8 cellular contexts compared by ENCODE assay signal in genomic region chr7:99525713-99526440, GRCh38. TPM values are rescaled to one million over a fixed set of nuclear protein-coding genes. Genes with fewer than 3 reads are reported as not detected.
DNase-seq lines count a peak whose midpoint lies in the region; ATAC-seq and FAIRE-seq lines count a peak whose summit lies in the region.

No MANE protein-coding gene starts in this region.

- no peak for FAIRE-seq in frontal cortex (lab: Jason Lieb, UNC)

- DNase-seq in activated T-helper 1 cell treated with Interleukin-2 at 50 U/mL for 16 hours (ENCODE audit: low read depth) (peak; percentile 1), RKO (ENCODE audit: low spot score) (peak; percentile 60), frontal cortex (ENCODE audit: low spot score in 2 of 2) (no peak), NCI-H1694 treated with DMSO at 0.1 percent for 48 hours (lab: John Stamatoyannopoulos, UW) (no peak)
- no peak for DNase-seq in activated T-helper 1 cell treated with anti-CD3 and anti-CD28 coated beads, Interleukin-12 subunit alpha, Interleukin-12 subunit beta, Interleukin-2, Interleukin-4 antibody, amounts not matched to agents 30 ng/mL and 10 ng/mL and 1 ng/mL, durations not matched to agents 14 hours and 24 hours and 36 hours (ENCODE audit: low spot score)
- no peak for DNase-seq in stimulated activated effector memory CD8-positive, alpha-beta T cell treated with anti-CD3 and anti-CD28 coated beads, Interleukin-12 subunit alpha, Interleukin-12 subunit beta, amount 100 ng/mL, for 72 hours (ENCODE audit: low spot score in 2 of 2)

- H3K4me1 Mint-ChIP-seq in activated T-helper 1 cell treated with anti-CD3 and anti-CD28 coated beads, Interleukin-12 subunit alpha, Interleukin-12 subunit beta, Interleukin-2, Interleukin-4 antibody, amounts not matched to agents 30 ng/mL and 10 ng/mL and 1 ng/mL, durations not matched to agents 14 hours and 24 hours and 36 hours (ENCODE audit: low read depth): peaks cover 5% of the 10 kb centered on the region
- no peaks in the 10 kb centered on the region for H3K4me1 Mint-ChIP-seq in stimulated activated effector memory CD8-positive, alpha-beta T cell treated with anti-CD3 and anti-CD28 coated beads, Interleukin-12 subunit alpha, Interleukin-12 subunit beta, amount 100 ng/mL, for 72 hours

- ATAC-seq in esophagus mucosa (peak; percentile 66), GM19035 (IDR thresholded peaks at IDR 0.05; ENCODE audit: unreplicated experiment) (no peak)
- peak; percentile 34 for ATAC-seq in stimulated activated effector memory CD8-positive, alpha-beta T cell treated with anti-CD3 and anti-CD28 coated beads, Interleukin-12 subunit alpha, Interleukin-12 subunit beta, amount 100 ng/mL, for 72 hours

- H3K27ac Mint-ChIP-seq in activated T-helper 1 cell treated with anti-CD3 and anti-CD28 coated beads, Interleukin-12 subunit alpha, Interleukin-12 subunit beta, Interleukin-2, Interleukin-4 antibody, amounts not matched to agents 30 ng/mL and 10 ng/mL and 1 ng/mL, durations not matched to agents 14 hours and 24 hours and 36 hours: no peak overlapping the region
- H3K27ac Mint-ChIP-seq in stimulated activated effector memory CD8-positive, alpha-beta T cell treated with anti-CD3 and anti-CD28 coated beads, Interleukin-12 subunit alpha, Interleukin-12 subunit beta, amount 100 ng/mL, for 72 hours: no peak overlapping the region

- no peak overlapping the region for H3K4me3 Mint-ChIP-seq in activated T-helper 1 cell treated with anti-CD3 and anti-CD28 coated beads, Interleukin-12 subunit alpha, Interleukin-12 subunit beta, Interleukin-2, Interleukin-4 antibody, amounts not matched to agents 30 ng/mL and 10 ng/mL and 1 ng/mL, durations not matched to agents 14 hours and 24 hours and 36 hours
- no peak overlapping the region for H3K4me3 Mint-ChIP-seq in stimulated activated effector memory CD8-positive, alpha-beta T cell treated with anti-CD3 and anti-CD28 coated beads, Interleukin-12 subunit alpha, Interleukin-12 subunit beta, amount 100 ng/mL, for 72 hours

- peaks cover 35% of the 10 kb centered on the region for H3K9me3 Mint-ChIP-seq in activated T-helper 1 cell treated with anti-CD3 and anti-CD28 coated beads, Interleukin-12 subunit alpha, Interleukin-12 subunit beta, Interleukin-2, Interleukin-4 antibody, amounts not matched to agents 30 ng/mL and 10 ng/mL and 1 ng/mL, durations not matched to agents 14 hours and 24 hours and 36 hours
- peaks cover 2% of the 10 kb centered on the region for H3K9me3 Mint-ChIP-seq in stimulated activated effector memory CD8-positive, alpha-beta T cell treated with anti-CD3 and anti-CD28 coated beads, Interleukin-12 subunit alpha, Interleukin-12 subunit beta, amount 100 ng/mL, for 72 hours

- H3K36me3 Mint-ChIP-seq in activated T-helper 1 cell treated with anti-CD3 and anti-CD28 coated beads, Interleukin-12 subunit alpha, Interleukin-12 subunit beta, Interleukin-2, Interleukin-4 antibody, amounts not matched to agents 30 ng/mL and 10 ng/mL and 1 ng/mL, durations not matched to agents 14 hours and 24 hours and 36 hours (ENCODE audit: low read depth): peaks cover 66% of the 10 kb centered on the region
- peaks cover 94% of the 10 kb centered on the region for H3K36me3 Mint-ChIP-seq in stimulated activated effector memory CD8-positive, alpha-beta T cell treated with anti-CD3 and anti-CD28 coated beads, Interleukin-12 subunit alpha, Interleukin-12 subunit beta, amount 100 ng/mL, for 72 hours

- intact Hi-C loops in activated T-helper 1 cell treated with anti-CD3 and anti-CD28 coated beads, Interleukin-12 subunit alpha, Interleukin-12 subunit beta, Interleukin-2, Interleukin-4 antibody, amounts not matched to agents 30 ng/mL and 10 ng/mL and 1 ng/mL, durations not matched to agents 14 hours and 24 hours and 36 hours (cut with micrococcal nuclease): no loop called here

- no peaks in the 10 kb centered on the region for H3K27me3 Mint-ChIP-seq in activated T-helper 1 cell treated with anti-CD3 and anti-CD28 coated beads, Interleukin-12 subunit alpha, Interleukin-12 subunit beta, Interleukin-2, Interleukin-4 antibody, amounts not matched to agents 30 ng/mL and 10 ng/mL and 1 ng/mL, durations not matched to agents 14 hours and 24 hours and 36 hours (ENCODE audit: insufficient read depth)

RNA-seq across cellular contexts. Expression of gene ZKSCAN5, which starts 21.4 kb away (rescaled TPM):
- 8.0 and 8.1 TPM in 2 replicates for total RNA-seq in activated T-helper 1 cell treated with anti-CD3 and anti-CD28 coated beads, Interleukin-12 subunit alpha, Interleukin-12 subunit beta, Interleukin-2, Interleukin-4 antibody, amounts not matched to agents 30 ng/mL and 10 ng/mL and 1 ng/mL, durations not matched to agents 14 hours and 24 hours and 36 hours
- total RNA-seq in esophagus mucosa (3.3 TPM), frontal cortex (20.4 TPM)

RNA-seq across cellular contexts. Expression of gene ZNF394, which starts 25.8 kb away (rescaled TPM):
- total RNA-seq in activated T-helper 1 cell treated with anti-CD3 and anti-CD28 coated beads, Interleukin-12 subunit alpha, Interleukin-12 subunit beta, Interleukin-2, Interleukin-4 antibody, amounts not matched to agents 30 ng/mL and 10 ng/mL and 1 ng/mL, durations not matched to agents 14 hours and 24 hours and 36 hours: 38.3 and 40.8 TPM in 2 replicates
- total RNA-seq in esophagus mucosa (15.4 TPM), frontal cortex (43.2 TPM)

RNA-seq across cellular contexts. Expression of gene FAM200A, which starts 26.0 kb away (rescaled TPM):
- 4.7 and 5.2 TPM in 2 replicates for total RNA-seq in activated T-helper 1 cell treated with anti-CD3 and anti-CD28 coated beads, Interleukin-12 subunit alpha, Interleukin-12 subunit beta, Interleukin-2, Interleukin-4 antibody, amounts not matched to agents 30 ng/mL and 10 ng/mL and 1 ng/mL, durations not matched to agents 14 hours and 24 hours and 36 hours
- total RNA-seq in esophagus mucosa (3.3 TPM), frontal cortex (19.6 TPM)

RNA-seq across cellular contexts. Expression of gene ZNF655, which starts 32.6 kb away (rescaled TPM):
- 77.9 and 79.9 TPM in 2 replicates for total RNA-seq in activated T-helper 1 cell treated with anti-CD3 and anti-CD28 coated beads, Interleukin-12 subunit alpha, Interleukin-12 subunit beta, Interleukin-2, Interleukin-4 antibody, amounts not matched to agents 30 ng/mL and 10 ng/mL and 1 ng/mL, durations not matched to agents 14 hours and 24 hours and 36 hours
- total RNA-seq in esophagus mucosa (49.9 TPM), frontal cortex (59.9 TPM)

RNA-seq across cellular contexts. Expression of gene ZNF789, which starts 53.2 kb away (rescaled TPM):
- total RNA-seq in activated T-helper 1 cell treated with anti-CD3 and anti-CD28 coated beads, Interleukin-12 subunit alpha, Interleukin-12 subunit beta, Interleukin-2, Interleukin-4 antibody, amounts not matched to agents 30 ng/mL and 10 ng/mL and 1 ng/mL, durations not matched to agents 14 hours and 24 hours and 36 hours: 19.6 and 22.4 TPM in 2 replicates
- 4.2 TPM for total RNA-seq in esophagus mucosa
- total RNA-seq in frontal cortex: 20.8 TPM

Comparison
In these comparisons a context has a peak if more than half of its experiments do, and no peak if none do; other contexts are left out.
1. DNase-seq: peak in activated T-helper 1 cell treated with Interleukin-2 at 50 U/mL for 16 hours (single experiment) and RKO (single experiment); none in activated T-helper 1 cell treated with anti-CD3 and anti-CD28 coated beads, Interleukin-12 subunit alpha, Interleukin-12 subunit beta, Interleukin-2, Interleukin-4 antibody, amounts not matched to agents 30 ng/mL and 10 ng/mL and 1 ng/mL, durations not matched to agents 14 hours and 24 hours and 36 hours (single experiment), stimulated activated effector memory CD8-positive, alpha-beta T cell treated with anti-CD3 and anti-CD28 coated beads, Interleukin-12 subunit alpha, Interleukin-12 subunit beta, amount 100 ng/mL, for 72 hours (0 of 2), frontal cortex (0 of 2) and NCI-H1694 treated with DMSO at 0.1 percent for 48 hours (single experiment).